27 cellular contexts compared by ENCODE assay signal in the genomic region with DNA sequence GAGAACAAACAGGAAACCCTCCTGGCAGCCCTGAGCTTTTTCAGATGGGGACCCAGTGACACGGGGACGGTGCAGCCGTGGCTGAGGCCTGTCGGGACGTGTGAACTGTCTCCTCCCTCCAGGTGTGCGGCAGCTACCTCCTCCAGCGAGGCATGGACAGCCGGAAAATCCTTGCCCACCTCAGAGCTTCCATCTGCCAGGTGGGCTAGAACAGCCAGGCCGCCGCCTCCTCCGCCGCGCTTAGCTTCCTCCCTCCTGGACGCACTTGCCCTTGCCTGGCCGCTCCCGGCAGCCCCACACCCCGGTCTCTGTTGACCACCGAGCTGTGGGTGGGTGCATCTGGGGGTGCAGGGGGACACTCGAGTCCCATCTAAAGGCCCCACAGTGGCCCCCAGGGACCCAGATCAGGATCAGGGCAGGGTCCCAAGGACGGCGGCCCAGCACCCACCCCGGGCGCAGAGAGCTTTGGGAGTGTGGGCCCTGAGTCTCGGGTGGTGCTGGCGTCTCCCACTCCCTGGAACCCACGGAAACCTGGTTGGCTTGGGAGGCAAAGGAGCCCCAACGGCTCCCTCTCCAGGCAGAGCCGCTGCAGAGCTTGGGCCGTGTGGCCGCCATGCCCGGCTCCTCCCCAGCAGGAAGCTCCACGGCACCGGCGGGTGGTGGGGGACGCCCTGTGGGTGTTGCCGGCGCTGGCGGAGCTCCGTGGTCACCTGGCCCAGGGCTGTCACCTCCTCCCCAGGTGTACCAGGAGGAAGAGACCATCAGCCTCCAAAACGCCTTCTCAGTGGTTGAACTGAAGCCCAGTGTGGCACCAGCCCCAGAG. TPM values are rescaled to one million over a fixed set of nuclear protein-coding genes. Genes with fewer than 3 reads are reported as not detected.
"Had no signal": no experiment of that assay in that cellular context is flagged by ENCODE, and none has a peak within 500 bp of the region (broad histone marks: within the 10 kb centered on the region; RNA-seq: fewer than 3 reads in every experiment).

No MANE protein-coding gene starts in this region.

- H3K36me3 Mint-ChIP-seq: natural killer cell, type B pancreatic cell had no signal

- H3K4me1 Mint-ChIP-seq: natural killer cell had no signal

- H3K9me3 Mint-ChIP-seq: dendritic cell treated with granulocyte-macrophage colony-stimulating factor and Interleukin-4, amounts not matched to agents 40 ng/mL and 50 ng/mL, for 4 days; stimulated activated naive CD8-positive, alpha-beta T cell treated with anti-CD3 and anti-CD28 coated beads, Interleukin-15, Interleukin-2, amounts not matched to agents 100 ng/mL and 50 ng/mL, for 24 hours; T-helper 1 cell treated with Interleukin-12 subunit alpha and Interleukin-12 subunit beta and Interleukin-4 antibody, amounts not matched to agents 30 μg/mL and 1 μg/mL, for 36 hours had no signal

- H3K27ac ChIP-seq: breast epithelium, esophagus muscularis mucosa, left ventricle myocardium inferior, right lobe of liver, thoracic aorta, uterus had no signal

- H3K27me3 ChIP-seq: right lobe of liver, uterus had no signal

- H3K27ac Mint-ChIP-seq: activated naive CD4-positive, alpha-beta T cell treated with anti-CD3 and anti-CD28 coated beads, Interleukin-2, amount 50 U/mL, for 72 hours; activated T-cell treated with anti-CD3 and anti-CD28 coated beads, Interleukin-2, amount 50 U/mL, for 72 hours; dendritic cell treated with granulocyte-macrophage colony-stimulating factor and Interleukin-4, amounts not matched to agents 40 ng/mL and 50 ng/mL, for 4 days; natural killer cell; stimulated activated naive CD8-positive, alpha-beta T cell treated with anti-CD3 and anti-CD28 coated beads, Interleukin-15, Interleukin-2, amounts not matched to agents 100 ng/mL and 50 ng/mL, for 24 hours; T-helper 1 cell treated with Interleukin-12 subunit alpha and Interleukin-12 subunit beta and Interleukin-4 antibody, amounts not matched to agents 30 μg/mL and 1 μg/mL, for 36 hours; type B pancreatic cell had no signal

- DNase-seq: activated naive CD4-positive, alpha-beta T cell; activated T-cell treated with anti-CD3 and anti-CD28 coated beads for 4 hours; activated T-cell treated with anti-CD3 and anti-CD28 coated beads, Interleukin-2, amount 50 U/mL, for 72 hours; central memory CD4-positive, alpha-beta T cell; foreskin melanocyte; hippocampal formation; left ventricle myocardium inferior; mesendoderm; natural killer cell; stimulated activated CD4-positive, alpha-beta T cell treated with anti-CD3 and anti-CD28 coated beads, Interleukin-12 subunit alpha, Interleukin-12 subunit beta, amount 100 ng/mL, for 4 hours; stimulated activated CD4-positive, alpha-beta T cell treated with anti-CD3 and anti-CD28 coated beads, Interleukin-4, amount 100 ng/mL, for 1 hour; T1000; uterus had no signal

- ATAC-seq: activated naive CD4-positive, alpha-beta T cell treated with anti-CD3 and anti-CD28 coated beads, Interleukin-2, amount 50 U/mL, for 72 hours; activated T-cell treated with anti-CD3 and anti-CD28 coated beads, Interleukin-2, amount 50 U/mL, for 72 hours; natural killer cell; right lobe of liver had no signal

- H3K4me3 ChIP-seq: breast epithelium, esophagus muscularis mucosa, left ventricle myocardium inferior, lung, right lobe of liver, thoracic aorta, uterus had no signal

- H3K9me3 ChIP-seq: right lobe of liver, uterus had no signal

- H3K4me3 Mint-ChIP-seq: activated T-cell treated with anti-CD3 and anti-CD28 coated beads, Interleukin-2, amount 50 U/mL, for 72 hours; dendritic cell treated with granulocyte-macrophage colony-stimulating factor and Interleukin-4, amounts not matched to agents 40 ng/mL and 50 ng/mL, for 4 days; natural killer cell; stimulated activated naive CD8-positive, alpha-beta T cell treated with anti-CD3 and anti-CD28 coated beads, Interleukin-15, Interleukin-2, amounts not matched to agents 100 ng/mL and 50 ng/mL, for 24 hours; T-helper 1 cell treated with Interleukin-12 subunit alpha and Interleukin-12 subunit beta and Interleukin-4 antibody, amounts not matched to agents 30 μg/mL and 1 μg/mL, for 36 hours; type B pancreatic cell had no signal

- H3K4me1 ChIP-seq: breast epithelium, esophagus muscularis mucosa, left ventricle myocardium inferior, right lobe of liver, uterus had no signal

- H3K36me3 ChIP-seq: breast epithelium, esophagus muscularis mucosa, left ventricle myocardium inferior, right lobe of liver, thoracic aorta, uterus had no signal

RNA-seq across cellular contexts. Expression of a gene that starts 32.9 kb away (rescaled TPM):
- total RNA-seq: activated naive CD4-positive, alpha-beta T cell treated with anti-CD3 and anti-CD28 coated beads, Interleukin-2, amount 50 U/mL, for 72 hours; breast epithelium; esophagus muscularis mucosa; left ventricle myocardium inferior; mononuclear cell; osteoblast; right lobe of liver; skeletal muscle tissue; subcutaneous adipose tissue; thoracic aorta; uterus had no signal

RNA-seq across cellular contexts. Expression of a gene that starts 37.1 kb away (rescaled TPM):
- total RNA-seq: osteoblast, subcutaneous adipose tissue had no signal

RNA-seq across cellular contexts. Expression of a gene that starts 40.5 kb away (rescaled TPM):
- total RNA-seq: activated naive CD4-positive, alpha-beta T cell treated with anti-CD3 and anti-CD28 coated beads, Interleukin-2, amount 50 U/mL, for 72 hours; osteoblast; skeletal muscle tissue had no signal
